ENCODE assay signal across 27 cellular contexts in genomic region chr12:79375050-79375449, GRCh38.
"Had no signal": no experiment of that assay in that cellular context is flagged by ENCODE, and none has a peak within 500 bp of the region (broad histone marks: within the 10 kb centered on the region; RNA-seq: fewer than 3 reads in every experiment).

No MANE protein-coding gene starts in this region.

- H3K4me3 Mint-ChIP-seq: activated CD4-positive, alpha-beta T cell treated with anti-CD3 and anti-CD28 coated beads for 36 hours; activated CD8-positive, alpha-beta memory T cell treated with anti-CD3 and anti-CD28 coated beads, Interleukin-2, amount 10 ng/mL, durations not matched to agents 7 days and 5 days; activated CD8-positive, alpha-beta T cell treated with anti-CD3 and anti-CD28 coated beads, Interleukin-2, amount 10 ng/mL, durations not matched to agents 7 days and 5 days; immature natural killer cell; nephron; T-helper 2 cell treated with Interferon-gamma antibody and Interleukin-4, amounts not matched to agents 5 μg/mL and 100 μg/mL, for 36 hours had no signal

- H3K4me1 Mint-ChIP-seq: activated CD4-positive, alpha-beta T cell treated with anti-CD3 and anti-CD28 coated beads for 36 hours; activated CD8-positive, alpha-beta memory T cell treated with anti-CD3 and anti-CD28 coated beads, Interleukin-2, amount 10 ng/mL, durations not matched to agents 7 days and 5 days; immature natural killer cell had no signal

- ATAC-seq: activated CD4-positive, alpha-beta T cell treated with anti-CD3 and anti-CD28 coated beads for 36 hours; activated CD8-positive, alpha-beta memory T cell treated with anti-CD3 and anti-CD28 coated beads, Interleukin-2, amount 10 ng/mL, durations not matched to agents 7 days and 5 days; activated CD8-positive, alpha-beta T cell treated with anti-CD3 and anti-CD28 coated beads, Interleukin-2, amount 10 ng/mL, durations not matched to agents 7 days and 5 days; activated naive CD4-positive, alpha-beta T cell treated with anti-CD3 and anti-CD28 coated beads, Interleukin-2, amount 50 U/mL, for 72 hours; gastroesophageal sphincter; left lobe of liver; stimulated activated naive CD8-positive, alpha-beta T cell treated with anti-CD3 and anti-CD28 coated beads, Interleukin-15, Interleukin-2, amounts not matched to agents 100 U/mL and 50 U/mL, for 24 hours had no signal

- H3K27ac Mint-ChIP-seq: activated CD4-positive, alpha-beta T cell treated with anti-CD3 and anti-CD28 coated beads for 36 hours; activated CD8-positive, alpha-beta memory T cell treated with anti-CD3 and anti-CD28 coated beads, Interleukin-2, amount 10 ng/mL, durations not matched to agents 7 days and 5 days; activated CD8-positive, alpha-beta T cell treated with anti-CD3 and anti-CD28 coated beads, Interleukin-2, amount 10 ng/mL, durations not matched to agents 7 days and 5 days; activated naive CD4-positive, alpha-beta T cell treated with anti-CD3 and anti-CD28 coated beads, Interleukin-2, amount 50 U/mL, for 72 hours; immature natural killer cell; nephron; T-helper 2 cell treated with Interferon-gamma antibody and Interleukin-4, amounts not matched to agents 5 μg/mL and 100 μg/mL, for 36 hours had no signal

- H3K36me3 Mint-ChIP-seq: activated CD8-positive, alpha-beta memory T cell treated with anti-CD3 and anti-CD28 coated beads, Interleukin-2, amount 10 ng/mL, durations not matched to agents 7 days and 5 days; activated naive CD4-positive, alpha-beta T cell treated with anti-CD3 and anti-CD28 coated beads, Interleukin-2, amount 50 U/mL, for 72 hours; immature natural killer cell had no signal

- H3K27ac ChIP-seq: gastroesophageal sphincter, neutrophil, ovary, prostate gland, right atrium auricular region, testis, transverse colon, uterus had no signal

- H3K9me3 ChIP-seq: gastroesophageal sphincter, neutrophil, ovary, prostate gland, right atrium auricular region, testis, transverse colon, uterus had no signal

- H3K36me3 ChIP-seq: gastroesophageal sphincter, neutrophil, ovary, prostate gland, right atrium auricular region, transverse colon, uterus had no signal

- DNase-seq: activated CD4-positive, alpha-beta T cell treated with anti-CD3 and anti-CD28 coated beads for 36 hours; activated CD4-positive, CD25-positive, alpha-beta regulatory T cell; activated CD8-positive, alpha-beta memory T cell treated with anti-CD3 and anti-CD28 coated beads, Interleukin-2, amount 10 ng/mL, durations not matched to agents 7 days and 5 days; activated CD8-positive, alpha-beta T cell treated with anti-CD3 and anti-CD28 coated beads, Interleukin-2, amount 10 ng/mL, durations not matched to agents 7 days and 5 days; activated naive CD4-positive, alpha-beta T cell; activated T-cell treated with anti-CD3 and anti-CD28 coated beads, Interleukin-2, amount 50 U/mL, for 48 hours; dermis blood vessel endothelial cell; effector CD4-positive, alpha-beta T cell; hippocampal formation; immature natural killer cell; ovary; stimulated activated CD4-positive, alpha-beta T cell treated with anti-CD3 and anti-CD28 coated beads, Interleukin-15, amount 100 ng/mL, for 24 hours; stimulated activated CD4-positive, alpha-beta T cell treated with anti-CD3 and anti-CD28 coated beads, Interleukin-2, amount 100 ng/mL, for 24 hours; stimulated activated naive CD8-positive, alpha-beta T cell treated with anti-CD3 and anti-CD28 coated beads, Interleukin-15, Interleukin-2, amounts not matched to agents 100 U/mL and 50 U/mL, for 24 hours; T-helper 1 cell; testis; transverse colon; uterus had no signal

- H3K4me1 ChIP-seq: gastroesophageal sphincter, prostate gland, right atrium auricular region, testis, uterus had no signal

- H3K27me3 ChIP-seq: gastroesophageal sphincter, neutrophil, ovary, right atrium auricular region, testis, transverse colon, uterus had no signal

- H3K9me3 Mint-ChIP-seq: activated naive CD4-positive, alpha-beta T cell treated with anti-CD3 and anti-CD28 coated beads, Interleukin-2, amount 50 U/mL, for 72 hours; nephron; T-helper 2 cell treated with Interferon-gamma antibody and Interleukin-4, amounts not matched to agents 5 μg/mL and 100 μg/mL, for 36 hours had no signal

- H3K4me3 ChIP-seq: gastroesophageal sphincter, lung, ovary, prostate gland, right atrium auricular region, testis, transverse colon, uterus had no signal

- H3K27me3 Mint-ChIP-seq: activated CD4-positive, alpha-beta T cell treated with anti-CD3 and anti-CD28 coated beads for 36 hours; activated CD8-positive, alpha-beta memory T cell treated with anti-CD3 and anti-CD28 coated beads, Interleukin-2, amount 10 ng/mL, durations not matched to agents 7 days and 5 days had no signal
